In the genomic region with DNA sequence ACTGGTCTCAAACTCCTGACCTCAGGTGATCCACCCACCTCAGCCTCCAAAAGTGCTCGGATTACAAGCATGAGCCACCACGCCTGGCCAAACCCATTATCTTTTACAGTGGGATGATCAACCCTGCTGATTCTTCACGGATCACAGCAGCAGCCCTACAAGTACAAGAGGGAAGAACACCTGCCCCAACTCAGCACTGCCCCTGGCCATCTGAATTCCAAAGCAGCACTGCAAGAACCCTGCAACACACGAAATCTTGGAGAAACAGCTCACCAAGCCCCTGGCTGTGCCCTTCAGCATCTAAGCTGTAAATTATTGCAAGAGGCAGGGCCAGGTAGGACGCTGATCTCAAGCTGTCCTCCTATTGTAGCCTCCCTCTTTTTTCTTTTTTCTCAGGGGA, we compare ENCODE assay signal across 33 cellular contexts. TPM values are rescaled to one million over a fixed set of nuclear protein-coding genes. Genes with fewer than 3 reads are reported as not detected.
"Had no signal": no experiment of that assay in that cellular context is flagged by ENCODE, and none has a peak within 500 bp of the region (broad histone marks: within the 10 kb centered on the region; RNA-seq: fewer than 3 reads in every experiment).

No MANE protein-coding gene starts in this region.

- DNase-seq: activated effector memory CD4-positive, alpha-beta T cell treated with anti-CD3 and anti-CD28 coated beads, Interleukin-2, amount 50 U/mL, for 16 hours; activated effector memory CD4-positive, alpha-beta T cell treated with Interleukin-2 at 50 U/mL for 16 hours; activated gamma-delta T cell; activated gamma-delta T cell treated with Interleukin-2 at 50 U/mL for 16 hours; activated naive CD4-positive, alpha-beta T cell; activated naive CD4-positive, alpha-beta T cell treated with anti-CD3 and anti-CD28 coated beads for 36 hours; activated naive CD4-positive, alpha-beta T cell treated with anti-CD3 and anti-CD28 coated beads, Interleukin-2, amount 10 ng/mL, durations not matched to agents 7 days and 5 days; activated naive CD4-positive, alpha-beta T cell treated with anti-CD3 and anti-CD28 coated beads, Interleukin-2, amount 50 U/mL, for 16 hours; activated naive CD4-positive, alpha-beta T cell treated with Interleukin-2 at 50 U/mL for 16 hours; activated naive CD8-positive, alpha-beta T cell treated with anti-CD3 and anti-CD28 coated beads for 36 hours; activated naive CD8-positive, alpha-beta T cell treated with anti-CD3 and anti-CD28 coated beads, Interleukin-2, amount 10 ng/mL, durations not matched to agents 7 days and 5 days; activated naive CD8-positive, alpha-beta T cell treated with anti-CD3 and anti-CD28 coated beads, Interleukin-2, amount 50 U/mL, for 24 hours; activated T-cell treated with anti-CD3 and anti-CD28 coated beads, Interleukin-2, amount 50 U/mL, for 1 hour; activated T-cell treated with anti-CD3 and anti-CD28 coated beads, Interleukin-2, amount 50 U/mL, for 24 hours; activated T-cell treated with anti-CD3 and anti-CD28 coated beads, Interleukin-2, amount 50 U/mL, for 4 hours; activated T-cell treated with anti-CD3 and anti-CD28 coated beads, Interleukin-2, amount 50 U/mL, for 48 hours; activated T-cell treated with anti-CD3 and anti-CD28 coated beads, Interleukin-2, amount 50 U/mL, for 72 hours; adrenal gland; amniotic stem cell; amygdala; anterior cingulate cortex; aorta; body of pancreas; brain microvascular endothelial cell; caudate nucleus; central memory CD4-positive, alpha-beta T cell; cerebellar nuclear complex had no signal

- ATAC-seq: activated naive CD4-positive, alpha-beta T cell treated with anti-CD3 and anti-CD28 coated beads, Interleukin-2, amount 50 U/mL, for 72 hours; activated naive CD8-positive, alpha-beta T cell treated with anti-CD3 and anti-CD28 coated beads, Interleukin-2, amount 50 U/mL, for 24 hours; activated T-cell treated with anti-CD3 and anti-CD28 coated beads, Interleukin-2, amount 50 U/mL, for 4 hours; activated T-cell treated with anti-CD3 and anti-CD28 coated beads, Interleukin-2, amount 50 U/mL, for 72 hours; activated T-helper 17 cell treated with anti-CD3 and anti-CD28 coated beads, Interleukin-2, amount 50 U/mL, for 72 hours; body of pancreas had no signal

- H3K4me3 ChIP-seq: adrenal gland, ascending aorta, body of pancreas, breast epithelium, cardiac muscle cell had no signal

- H3K27me3 ChIP-seq: adrenal gland, ascending aorta, body of pancreas, brain microvascular endothelial cell, breast epithelium, cardiac muscle cell had no signal

- H3K4me1 ChIP-seq: adrenal gland, ascending aorta, body of pancreas, breast epithelium had no signal

- H3K36me3 ChIP-seq: adrenal gland, ascending aorta, brain microvascular endothelial cell, breast epithelium, cardiac muscle cell had no signal

- H3K27ac ChIP-seq: adrenal gland, ascending aorta, body of pancreas, brain microvascular endothelial cell, breast epithelium, cardiac muscle cell had no signal

- H3K9me3 ChIP-seq: adrenal gland, ascending aorta, breast epithelium had no signal

RNA-seq across cellular contexts. Expression of a gene that starts 54.5 kb away (rescaled TPM):
- polyA plus RNA-seq: adipose tissue, adrenal gland, aorta, cardiac muscle cell had no signal
